ENCODE assay signal across 1 cellular context in genomic region chr7:151059362-151060112, GRCh38.
TF ChIP-seq lines count a peak whose summit lies in the region.

Gene SLC4A2 (plus strand): TSS chr7:151059589. CDS start chr7:151061988, 2,399 bp downstream.

TF ChIP-seq in H1, 55 proteins besides CTCF, POLR2A, EP300 and RAD21:
- peak; percentile 87 for TF ChIP-seq ASH2L (IDR thresholded peaks at IDR 0.05; ENCODE audit: low read length)
- TF ChIP-seq USF2 (IDR thresholded peaks at IDR 0.05; ENCODE audit: low read length), result no peak
- no peak for TF ChIP-seq TBP (IDR thresholded peaks at IDR 0.05; ENCODE audit: low read depth, low read length)
- TF ChIP-seq TEAD4 (IDR thresholded peaks at IDR 0.05; ENCODE audit: low read depth, low read length), result no peak; the same call in 1 of the 2 replicates
- TF ChIP-seq KDM4A (IDR thresholded peaks at IDR 0.05; ENCODE audit: low read depth, low read length, severe bottlenecking), result peak; percentile 67
- TF ChIP-seq RBBP5 (IDR thresholded peaks at IDR 0.05; ENCODE audit: borderline replicate concordance, low read depth, low read length), result 0 out of 2 replicates have a peak, but pooled peaks have one; percentile 54
- TF ChIP-seq CREB1 (IDR thresholded peaks at IDR 0.05), result no peak
- TF ChIP-seq, protein P1, sequence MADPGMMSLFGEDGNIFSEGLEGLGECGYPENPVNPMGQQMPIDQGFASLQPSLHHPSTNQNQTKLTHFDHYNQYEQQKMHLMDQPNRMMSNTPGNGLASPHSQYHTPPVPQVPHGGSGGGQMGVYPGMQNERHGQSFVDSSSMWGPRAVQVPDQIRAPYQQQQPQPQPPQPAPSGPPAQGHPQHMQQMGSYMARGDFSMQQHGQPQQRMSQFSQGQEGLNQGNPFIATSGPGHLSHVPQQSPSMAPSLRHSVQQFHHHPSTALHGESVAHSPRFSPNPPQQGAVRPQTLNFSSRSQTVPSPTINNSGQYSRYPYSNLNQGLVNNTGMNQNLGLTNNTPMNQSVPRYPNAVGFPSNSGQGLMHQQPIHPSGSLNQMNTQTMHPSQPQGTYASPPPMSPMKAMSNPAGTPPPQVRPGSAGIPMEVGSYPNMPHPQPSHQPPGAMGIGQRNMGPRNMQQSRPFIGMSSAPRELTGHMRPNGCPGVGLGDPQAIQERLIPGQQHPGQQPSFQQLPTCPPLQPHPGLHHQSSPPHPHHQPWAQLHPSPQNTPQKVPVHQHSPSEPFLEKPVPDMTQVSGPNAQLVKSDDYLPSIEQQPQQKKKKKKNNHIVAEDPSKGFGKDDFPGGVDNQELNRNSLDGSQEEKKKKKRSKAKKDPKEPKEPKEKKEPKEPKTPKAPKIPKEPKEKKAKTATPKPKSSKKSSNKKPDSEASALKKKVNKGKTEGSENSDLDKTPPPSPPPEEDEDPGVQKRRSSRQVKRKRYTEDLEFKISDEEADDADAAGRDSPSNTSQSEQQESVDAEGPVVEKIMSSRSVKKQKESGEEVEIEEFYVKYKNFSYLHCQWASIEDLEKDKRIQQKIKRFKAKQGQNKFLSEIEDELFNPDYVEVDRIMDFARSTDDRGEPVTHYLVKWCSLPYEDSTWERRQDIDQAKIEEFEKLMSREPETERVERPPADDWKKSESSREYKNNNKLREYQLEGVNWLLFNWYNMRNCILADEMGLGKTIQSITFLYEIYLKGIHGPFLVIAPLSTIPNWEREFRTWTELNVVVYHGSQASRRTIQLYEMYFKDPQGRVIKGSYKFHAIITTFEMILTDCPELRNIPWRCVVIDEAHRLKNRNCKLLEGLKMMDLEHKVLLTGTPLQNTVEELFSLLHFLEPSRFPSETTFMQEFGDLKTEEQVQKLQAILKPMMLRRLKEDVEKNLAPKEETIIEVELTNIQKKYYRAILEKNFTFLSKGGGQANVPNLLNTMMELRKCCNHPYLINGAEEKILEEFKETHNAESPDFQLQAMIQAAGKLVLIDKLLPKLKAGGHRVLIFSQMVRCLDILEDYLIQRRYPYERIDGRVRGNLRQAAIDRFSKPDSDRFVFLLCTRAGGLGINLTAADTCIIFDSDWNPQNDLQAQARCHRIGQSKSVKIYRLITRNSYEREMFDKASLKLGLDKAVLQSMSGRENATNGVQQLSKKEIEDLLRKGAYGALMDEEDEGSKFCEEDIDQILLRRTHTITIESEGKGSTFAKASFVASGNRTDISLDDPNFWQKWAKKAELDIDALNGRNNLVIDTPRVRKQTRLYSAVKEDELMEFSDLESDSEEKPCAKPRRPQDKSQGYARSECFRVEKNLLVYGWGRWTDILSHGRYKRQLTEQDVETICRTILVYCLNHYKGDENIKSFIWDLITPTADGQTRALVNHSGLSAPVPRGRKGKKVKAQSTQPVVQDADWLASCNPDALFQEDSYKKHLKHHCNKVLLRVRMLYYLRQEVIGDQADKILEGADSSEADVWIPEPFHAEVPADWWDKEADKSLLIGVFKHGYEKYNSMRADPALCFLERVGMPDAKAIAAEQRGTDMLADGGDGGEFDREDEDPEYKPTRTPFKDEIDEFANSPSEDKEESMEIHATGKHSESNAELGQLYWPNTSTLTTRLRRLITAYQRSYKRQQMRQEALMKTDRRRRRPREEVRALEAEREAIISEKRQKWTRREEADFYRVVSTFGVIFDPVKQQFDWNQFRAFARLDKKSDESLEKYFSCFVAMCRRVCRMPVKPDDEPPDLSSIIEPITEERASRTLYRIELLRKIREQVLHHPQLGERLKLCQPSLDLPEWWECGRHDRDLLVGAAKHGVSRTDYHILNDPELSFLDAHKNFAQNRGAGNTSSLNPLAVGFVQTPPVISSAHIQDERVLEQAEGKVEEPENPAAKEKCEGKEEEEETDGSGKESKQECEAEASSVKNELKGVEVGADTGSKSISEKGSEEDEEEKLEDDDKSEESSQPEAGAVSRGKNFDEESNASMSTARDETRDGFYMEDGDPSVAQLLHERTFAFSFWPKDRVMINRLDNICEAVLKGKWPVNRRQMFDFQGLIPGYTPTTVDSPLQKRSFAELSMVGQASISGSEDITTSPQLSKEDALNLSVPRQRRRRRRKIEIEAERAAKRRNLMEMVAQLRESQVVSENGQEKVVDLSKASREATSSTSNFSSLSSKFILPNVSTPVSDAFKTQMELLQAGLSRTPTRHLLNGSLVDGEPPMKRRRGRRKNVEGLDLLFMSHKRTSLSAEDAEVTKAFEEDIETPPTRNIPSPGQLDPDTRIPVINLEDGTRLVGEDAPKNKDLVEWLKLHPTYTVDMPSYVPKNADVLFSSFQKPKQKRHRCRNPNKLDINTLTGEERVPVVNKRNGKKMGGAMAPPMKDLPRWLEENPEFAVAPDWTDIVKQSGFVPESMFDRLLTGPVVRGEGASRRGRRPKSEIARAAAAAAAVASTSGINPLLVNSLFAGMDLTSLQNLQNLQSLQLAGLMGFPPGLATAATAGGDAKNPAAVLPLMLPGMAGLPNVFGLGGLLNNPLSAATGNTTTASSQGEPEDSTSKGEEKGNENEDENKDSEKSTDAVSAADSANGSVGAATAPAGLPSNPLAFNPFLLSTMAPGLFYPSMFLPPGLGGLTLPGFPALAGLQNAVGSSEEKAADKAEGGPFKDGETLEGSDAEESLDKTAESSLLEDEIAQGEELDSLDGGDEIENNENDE (IDR thresholded peaks at IDR 0.05; ENCODE audit: insufficient replicate concordance, low read length), result no peak
- no peak for TF ChIP-seq RXRA (IDR thresholded peaks at IDR 0.05; ENCODE audit: insufficient read depth, low read depth, low read length)
- no peak for TF ChIP-seq POLR2AphosphoS5 (IDR thresholded peaks at IDR 0.05; ENCODE audit: low read depth, low read length)
- TF ChIP-seq EGR1 (IDR thresholded peaks at IDR 0.05; ENCODE audit: borderline replicate concordance, low read depth, low read length), result peak; percentile 82
- TF ChIP-seq SUZ12 (IDR thresholded peaks at IDR 0.05; ENCODE audit: low read length), result no peak
- TF ChIP-seq CTBP2 (IDR thresholded peaks at IDR 0.05; ENCODE audit: borderline replicate concordance, insufficient read depth, insufficient read length, low read length), result peak; percentile 49
- peak in 1 of 2 experiments; percentile 72; a peak in 2 of 4 replicates for TF ChIP-seq SIN3A (conservative IDR thresholded peaks at IDR 0.05 in 1 of 2, IDR thresholded peaks at IDR 0.05 in 1 of 2; ENCODE audit: low read depth in 1 of 2, low read length in 2 of 2)
- no peak for TF ChIP-seq KDM1A (IDR thresholded peaks at IDR 0.05; ENCODE audit: borderline replicate concordance, low read length)
- no peak for TF ChIP-seq CEBPB (IDR thresholded peaks at IDR 0.05; ENCODE audit: low read depth, low read length)
- TF ChIP-seq, protein P2, sequence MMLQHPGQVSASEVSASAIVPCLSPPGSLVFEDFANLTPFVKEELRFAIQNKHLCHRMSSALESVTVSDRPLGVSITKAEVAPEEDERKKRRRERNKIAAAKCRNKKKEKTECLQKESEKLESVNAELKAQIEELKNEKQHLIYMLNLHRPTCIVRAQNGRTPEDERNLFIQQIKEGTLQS (IDR thresholded peaks at IDR 0.05; ENCODE audit: insufficient read depth, low read depth, low read length), result no peak
- no peak for TF ChIP-seq CHD2 (IDR thresholded peaks at IDR 0.05; ENCODE audit: low read length)
- TF ChIP-seq PHF8 (conservative IDR thresholded peaks at IDR 0.05; ENCODE audit: low read depth, low read length), result peak; percentile 45; the same call in 1 of the 2 replicates
